Comparison of ENCODE assay signal across 38 cellular contexts in genomic region chr9:31808770-31809169, GRCh38.
"Had no signal": no experiment of that assay in that cellular context is flagged by ENCODE, and none has a peak within 500 bp of the region (broad histone marks: within the 10 kb centered on the region; RNA-seq: fewer than 3 reads in every experiment).

No MANE protein-coding gene starts in this region.

- FAIRE-seq: bronchial epithelial cell, K562, TTC549 had no signal

- H3K4me3 ChIP-seq: K562, Peyer's patch, SJSA1 had no signal

- H3K36me3 Mint-ChIP-seq: activated naive CD4-positive, alpha-beta T cell treated with anti-CD3 and anti-CD28 coated beads, Interleukin-2, amount 10 ng/mL, durations not matched to agents 7 days and 5 days; activated naive CD8-positive, alpha-beta T cell; brain; WTC11 had no signal

- H3K9me3 ChIP-seq: Peyer's patch, SJSA1, SK-N-SH had no signal

- H3K4me3 Mint-ChIP-seq: activated CD4-positive, alpha-beta T cell treated with anti-CD3 and anti-CD28 coated beads for 36 hours; activated CD4-positive, alpha-beta T cell treated with anti-CD3 and anti-CD28 coated beads, Interleukin-2, amount 10 ng/mL, durations not matched to agents 7 days and 5 days; activated naive CD4-positive, alpha-beta T cell treated with anti-CD3 and anti-CD28 coated beads, Interleukin-2, amount 10 ng/mL, durations not matched to agents 7 days and 5 days; activated naive CD8-positive, alpha-beta T cell; activated naive CD8-positive, alpha-beta T cell treated with anti-CD3 and anti-CD28 coated beads, Interleukin-2, amount 50 U/mL, for 24 hours; activated T-cell treated with anti-CD3 and anti-CD28 coated beads, Interleukin-2, amount 50 U/mL, for 4 hours; activated T-helper 1 cell treated with anti-CD3 and anti-CD28 coated beads, Interleukin-12 subunit alpha, Interleukin-12 subunit beta, Interleukin-2, Interleukin-4 antibody, amounts not matched to agents 30 ng/mL and 10 ng/mL and 1 ng/mL, durations not matched to agents 14 hours and 24 hours and 36 hours; brain; T-helper 1 cell treated with Interleukin-12 subunit alpha and Interleukin-12 subunit beta and Interleukin-4 antibody, amounts not matched to agents 30 μg/mL and 1 μg/mL, for 36 hours; WTC11 had no signal

- H3K27ac Mint-ChIP-seq: activated CD4-positive, alpha-beta T cell treated with anti-CD3 and anti-CD28 coated beads for 36 hours; activated CD4-positive, alpha-beta T cell treated with anti-CD3 and anti-CD28 coated beads, Interleukin-2, amount 10 ng/mL, durations not matched to agents 7 days and 5 days; activated naive CD4-positive, alpha-beta T cell treated with anti-CD3 and anti-CD28 coated beads, Interleukin-2, amount 10 ng/mL, durations not matched to agents 7 days and 5 days; activated naive CD8-positive, alpha-beta T cell; activated naive CD8-positive, alpha-beta T cell treated with anti-CD3 and anti-CD28 coated beads, Interleukin-2, amount 50 U/mL, for 24 hours; activated T-helper 1 cell treated with anti-CD3 and anti-CD28 coated beads, Interleukin-12 subunit alpha, Interleukin-12 subunit beta, Interleukin-2, Interleukin-4 antibody, amounts not matched to agents 30 ng/mL and 10 ng/mL and 1 ng/mL, durations not matched to agents 14 hours and 24 hours and 36 hours; brain; T-helper 1 cell treated with Interleukin-12 subunit alpha and Interleukin-12 subunit beta and Interleukin-4 antibody, amounts not matched to agents 30 μg/mL and 1 μg/mL, for 36 hours; WTC11 had no signal

- ATAC-seq: activated CD4-positive, alpha-beta T cell treated with anti-CD3 and anti-CD28 coated beads for 36 hours; activated CD4-positive, CD25-positive, alpha-beta regulatory T cell treated with anti-CD3 and anti-CD28 coated beads, Interleukin-2, amount 50 U/mL, for 24 hours; activated naive CD8-positive, alpha-beta T cell treated with anti-CD3 and anti-CD28 coated beads, Interleukin-2, amount 50 U/mL, for 24 hours; activated T-cell treated with anti-CD3 and anti-CD28 coated beads, Interleukin-2, amount 50 U/mL, for 4 hours; K562; PC-3 had no signal

- H3K9me3 Mint-ChIP-seq: activated CD4-positive, alpha-beta T cell treated with anti-CD3 and anti-CD28 coated beads, Interleukin-2, amount 10 ng/mL, durations not matched to agents 7 days and 5 days; activated naive CD4-positive, alpha-beta T cell treated with anti-CD3 and anti-CD28 coated beads, Interleukin-2, amount 10 ng/mL, durations not matched to agents 7 days and 5 days; activated naive CD8-positive, alpha-beta T cell treated with anti-CD3 and anti-CD28 coated beads, Interleukin-2, amount 50 U/mL, for 24 hours; activated T-cell treated with anti-CD3 and anti-CD28 coated beads, Interleukin-2, amount 50 U/mL, for 4 hours; activated T-helper 1 cell treated with anti-CD3 and anti-CD28 coated beads, Interleukin-12 subunit alpha, Interleukin-12 subunit beta, Interleukin-2, Interleukin-4 antibody, amounts not matched to agents 30 ng/mL and 10 ng/mL and 1 ng/mL, durations not matched to agents 14 hours and 24 hours and 36 hours; T-helper 1 cell treated with Interleukin-12 subunit alpha and Interleukin-12 subunit beta and Interleukin-4 antibody, amounts not matched to agents 30 μg/mL and 1 μg/mL, for 36 hours had no signal

- H3K27me3 ChIP-seq: Peyer's patch, SJSA1 had no signal

- H3K27ac ChIP-seq: Peyer's patch, SJSA1 had no signal

- H3K9ac ChIP-seq: SK-N-SH had no signal

- H3K4me1 Mint-ChIP-seq: activated CD4-positive, alpha-beta T cell treated with anti-CD3 and anti-CD28 coated beads for 36 hours; activated CD4-positive, alpha-beta T cell treated with anti-CD3 and anti-CD28 coated beads, Interleukin-2, amount 10 ng/mL, durations not matched to agents 7 days and 5 days; activated naive CD4-positive, alpha-beta T cell treated with anti-CD3 and anti-CD28 coated beads, Interleukin-2, amount 10 ng/mL, durations not matched to agents 7 days and 5 days; activated naive CD8-positive, alpha-beta T cell treated with anti-CD3 and anti-CD28 coated beads, Interleukin-2, amount 50 U/mL, for 24 hours; brain had no signal

- H3K36me3 ChIP-seq: Peyer's patch, SJSA1 had no signal

- DNase-seq: activated CD4-positive, alpha-beta T cell treated with anti-CD3 and anti-CD28 coated beads for 36 hours; activated CD4-positive, alpha-beta T cell treated with anti-CD3 and anti-CD28 coated beads, Interleukin-2, amount 10 ng/mL, durations not matched to agents 7 days and 5 days; activated CD4-positive, alpha-beta T cell treated with anti-CD3 and anti-CD28 coated beads, Interleukin-2, amount 50 U/mL, for 48 hours; activated CD8-positive, alpha-beta memory T cell treated with anti-CD3 and anti-CD28 coated beads, Interleukin-2, amount 50 U/mL, for 4 hours; activated naive CD4-positive, alpha-beta T cell treated with anti-CD3 and anti-CD28 coated beads, Interleukin-2, amount 10 ng/mL, durations not matched to agents 7 days and 5 days; activated naive CD8-positive, alpha-beta T cell treated with anti-CD3 and anti-CD28 coated beads, Interleukin-2, amount 50 U/mL, for 24 hours; activated T-cell treated with anti-CD3 and anti-CD28 coated beads for 4 hours; activated T-cell treated with anti-CD3 and anti-CD28 coated beads, Interleukin-2, amount 50 U/mL, for 4 hours; anterior cingulate cortex; caudate nucleus; cerebellar nuclear complex; NCI-H1092 treated with DMSO at 0.1 percent for 48 hours; NCI-H1417; NCI-H146; NCI-H187; NCI-H2029 treated with DMSO at 0.1 percent for 48 hours; NCI-H2107; NCI-H2171; NCI-H2227 treated with DMSO at 0.1 percent for 48 hours; NCI-H446; NCI-H510A treated with DMSO at 0.1 percent for 48 hours; NCI-H69; NCI-H82; PC-3; Peyer's patch; RPMI8226; SHP77 treated with DMSO at 0.1 percent for 48 hours; SK-N-SH had no signal

- H3K4me1 ChIP-seq: Peyer's patch, SJSA1 had no signal
